ENCODE assay signal across 21 cellular contexts in the genomic region with DNA sequence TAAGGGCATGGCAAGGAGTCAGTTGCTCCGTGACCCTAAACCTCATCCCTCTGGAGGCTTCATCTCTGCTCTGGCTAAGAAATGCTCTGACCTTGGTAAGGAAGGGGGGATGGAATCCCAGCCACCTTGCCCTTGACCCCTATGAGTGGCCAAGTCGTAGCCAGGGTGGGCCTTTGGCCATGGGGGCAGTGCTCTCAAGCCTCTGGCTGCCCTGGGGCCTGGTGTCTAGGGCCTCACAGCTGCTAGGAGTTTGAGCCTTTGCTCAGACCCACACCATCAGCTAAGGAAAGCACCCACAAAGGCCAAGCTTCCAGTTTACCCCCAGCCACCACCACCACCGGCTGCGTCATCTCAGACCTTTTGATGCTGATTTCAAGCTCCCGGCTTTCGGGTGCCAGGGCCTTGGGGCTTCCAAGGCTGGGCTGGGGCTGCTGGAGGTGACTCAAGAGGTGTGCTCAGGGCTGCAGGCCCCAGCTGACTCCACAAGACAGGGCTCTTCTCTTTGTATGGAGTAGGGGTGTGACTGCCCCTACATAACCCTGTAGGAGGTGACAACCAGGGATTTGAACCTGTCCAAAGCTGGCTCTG. TPM values are rescaled to one million over a fixed set of nuclear protein-coding genes. Genes with fewer than 3 reads are reported as not detected.
DNase-seq lines count a peak whose midpoint lies in the region; ATAC-seq and TF ChIP-seq lines count a peak whose summit lies in the region.
"Had no signal": no experiment of that assay in that cellular context is flagged by ENCODE, and none has a peak within 500 bp of the region (broad histone marks: within the 10 kb centered on the region; RNA-seq: fewer than 3 reads in every experiment).

No MANE protein-coding gene starts in this region.

- peak overlapping the region; percentile 100 for H3K27ac ChIP-seq in cardiac muscle cell
- H3K27ac ChIP-seq in right cardiac atrium (ENCODE audit: low read length): peak overlapping the region; percentile 30
- peak overlapping the region; percentile 78 to 90 for H3K27ac ChIP-seq in thoracic aorta
- H3K27ac ChIP-seq: epithelial cell of prostate, neural progenitor cell, vagina had no signal

- H3K27me3 ChIP-seq in cardiac muscle cell: no peaks in the 10 kb centered on the region
- H3K27me3 ChIP-seq in right cardiac atrium (ENCODE audit: control insufficient read depth, insufficient read depth): no peaks in the 10 kb centered on the region
- H3K27me3 ChIP-seq in thoracic aorta (replicated peaks; ENCODE audit: insufficient read depth): no peaks in the 10 kb centered on the region
- H3K27me3 ChIP-seq: neural progenitor cell, vagina had no signal

- H3K27ac Mint-ChIP-seq in activated B cell treated with CpG ODN at 0.5 μM for 24 hours (no peak overlapping the region), osteocyte (ENCODE audit: unreplicated experiment) (no peak overlapping the region)
- H3K27ac Mint-ChIP-seq: neural progenitor cell had no signal

- H3K4me1 ChIP-seq in cardiac muscle cell (ENCODE audit: low read depth): peaks cover 51% of the 10 kb centered on the region
- peaks cover 5% of the 10 kb centered on the region for H3K4me1 ChIP-seq in right cardiac atrium (ENCODE audit: control insufficient read depth, insufficient read depth, low read length)
- peaks cover 35 to 94% of the 10 kb centered on the region in 2 donors for H3K4me1 ChIP-seq in thoracic aorta (ENCODE audit: control insufficient read depth in 1 of 2, low read depth in 2 of 2)

- peaks cover 65% of the 10 kb centered on the region for H3K4me1 Mint-ChIP-seq in activated B cell treated with CpG ODN at 0.5 μM for 24 hours
- peaks cover 2% of the 10 kb centered on the region for H3K4me1 Mint-ChIP-seq in osteocyte (ENCODE audit: unreplicated experiment)

- H3K4me3 ChIP-seq in cardiac muscle cell (no peak overlapping the region), right cardiac atrium (ENCODE audit: low read length) (no peak overlapping the region), thoracic aorta (peak overlapping the region; percentile 71)
- H3K4me3 ChIP-seq: neural progenitor cell, vagina had no signal

- peaks cover 23% of the 10 kb centered on the region for H3K27me3 Mint-ChIP-seq in activated B cell treated with CpG ODN at 0.5 μM for 24 hours
- peaks cover 37% of the 10 kb centered on the region for H3K27me3 Mint-ChIP-seq in osteocyte (ENCODE audit: unreplicated experiment)

- no peaks in the 10 kb centered on the region for H3K36me3 Mint-ChIP-seq in activated B cell treated with CpG ODN at 0.5 μM for 24 hours (ENCODE audit: low read depth)
- H3K36me3 Mint-ChIP-seq in osteocyte (ENCODE audit: unreplicated experiment): no peaks in the 10 kb centered on the region
- H3K36me3 Mint-ChIP-seq: neural progenitor cell had no signal

- POLR2A ChIA-PET in activated B cell treated with CpG ODN at 0.5 μM for 24 hours (lab: Charles Lee): interaction anchor here (3.7 to 6.6 kb wide), 2 partner anchors 10 to 15 kb away, joined by 17 to 133 read pairs; no protein-coding TSS in a partner anchor

- H3K9me3 Mint-ChIP-seq in activated B cell treated with CpG ODN at 0.5 μM for 24 hours (no peaks in the 10 kb centered on the region), osteocyte (ENCODE audit: unreplicated experiment) (no peaks in the 10 kb centered on the region)
- H3K9me3 Mint-ChIP-seq: neural progenitor cell had no signal

- TF ChIP-seq CTCF in cardiac muscle cell (IDR thresholded peaks at IDR 0.05; ENCODE audit: low read depth, low read length) (no peak), activated B cell treated with CpG ODN at 0.5 μM for 24 hours (IDR thresholded peaks at IDR 0.05) (no peak), thoracic aorta (IDR thresholded peaks at IDR 0.05) (no peak), osteocyte (IDR thresholded peaks at IDR 0.05) (no peak)

- CTCF ChIA-PET in activated B cell treated with CpG ODN at 0.5 μM for 24 hours (lab: Charles Lee): interaction anchor here (3.1 to 13.3 kb wide), 2 partner anchors 28 to 34 kb away, joined by 32 to 498 read pairs; no protein-coding TSS in a partner anchor

- DNase-seq in cardiac muscle cell (ENCODE audit: low read depth in 1 of 2, low spot score in 1 of 2) (no peak), Right ventricle myocardium inferior (ENCODE audit: missing footprints) (no peak), activated B cell treated with CpG ODN at 0.5 μM for 24 hours (no peak), right cardiac atrium (no peak), thoracic aorta (ENCODE audit: low spot score) (no peak), NCI-H2196 (lab: John Stamatoyannopoulos, UW; ENCODE audit: unreplicated experiment) (no peak), osteocyte (ENCODE audit: extremely low spot score, unreplicated experiment) (no peak)
- DNase-seq: Calu3; cortex of kidney; glutamatergic neuron; HCEC 1CT; mesenchymal stem cell; NCI-H1694 treated with DMSO at 0.1 percent for 48 hours; NCI-H446 treated with DMSO at 0.1 percent for 48 hours; stimulated activated naive B cell treated with anti-CD40 and anti-IgM and Interleukin-4, amounts not matched to agents 10 μg/mL and 1 μg/mL and 100 μg/mL, for 72 hours had no signal

- intact Hi-C loops in Right ventricle myocardium inferior (cut with DNase I): no loop called here
- intact Hi-C loops in activated B cell treated with CpG ODN at 0.5 μM for 24 hours (cut with micrococcal nuclease): loop anchor here (10.0 kb wide), 1 partner anchor 768 kb away; a partner anchor contains a TSS
- intact Hi-C loops in right cardiac atrium (cut with DNase I): no loop called here

- WGBS in right cardiac atrium: 77% methylated on average over 6 of the region's 6 CpGs

- H3K4me3 Mint-ChIP-seq in activated B cell treated with CpG ODN at 0.5 μM for 24 hours (peak overlapping the region; percentile 7), osteocyte (ENCODE audit: unreplicated experiment) (no peak overlapping the region)
- H3K4me3 Mint-ChIP-seq: neural progenitor cell had no signal

- H3K9me3 ChIP-seq in cardiac muscle cell (ENCODE audit: low read depth): no peaks in the 10 kb centered on the region
- no peaks in the 10 kb centered on the region for H3K9me3 ChIP-seq in right cardiac atrium (ENCODE audit: control insufficient read depth, low read length)
- H3K9me3 ChIP-seq in thoracic aorta: no peaks in the 10 kb centered on the region
- H3K9me3 ChIP-seq: vagina had no signal

- ATAC-seq in Right ventricle myocardium inferior (no peak), activated B cell treated with CpG ODN at 0.5 μM for 24 hours (ENCODE audit: low read depth) (no peak), right cardiac atrium (no peak), thoracic aorta (ENCODE audit: insufficient number of reproducible peaks, low FRiP score, low read depth) (no peak), HG03280 (IDR thresholded peaks at IDR 0.05; ENCODE audit: unreplicated experiment) (no peak)
- ATAC-seq: stimulated activated naive B cell treated with anti-CD40 and anti-IgM and Interleukin-4, amounts not matched to agents 10 μg/mL and 1 μg/mL and 100 μg/mL, for 72 hours had no signal

- H3K36me3 ChIP-seq in cardiac muscle cell: no peaks in the 10 kb centered on the region
- H3K36me3 ChIP-seq in thoracic aorta: no peaks in the 10 kb centered on the region
- H3K36me3 ChIP-seq: neural progenitor cell, vagina had no signal

RNA-seq across cellular contexts. Expression of a gene that starts 3.7 kb away (rescaled TPM):
- total RNA-seq in cardiac muscle cell: 208 and 240 TPM in 2 replicates
- polyA plus RNA-seq in cardiac muscle cell: 165 and 191 TPM in 2 replicates
- total RNA-seq in Right ventricle myocardium inferior: 294 TPM
- 2.7 and 3.1 TPM in 2 replicates for total RNA-seq in activated B cell treated with CpG ODN at 0.5 μM for 24 hours
- total RNA-seq in right cardiac atrium: 100 to 1,000 TPM; 115 to 141 (median 126) TPM
- polyA plus RNA-seq in right cardiac atrium: 112 TPM
- total RNA-seq in thoracic aorta: 10 to 100 TPM; 47.2 to 48.3 TPM
- 0.34 and 0.38 TPM in 2 replicates for total RNA-seq in osteocyte
- total RNA-seq: MCF 10A had no signal

RNA-seq across cellular contexts. Expression of a gene that starts 24.4 kb away (rescaled TPM):
- not detected in 2 replicates for total RNA-seq in cardiac muscle cell
- 0.21 TPM in 1 of 2 replicates, not detected in the other for polyA plus RNA-seq in cardiac muscle cell
- total RNA-seq in Right ventricle myocardium inferior: 0.84 TPM
- not detected in 2 replicates for total RNA-seq in activated B cell treated with CpG ODN at 0.5 μM for 24 hours
- total RNA-seq in right cardiac atrium: under 1 TPM in 2 of 4 donors, not detected in 2; 0.44 to 0.45 TPM
- polyA plus RNA-seq in right cardiac atrium: not detected
- total RNA-seq in thoracic aorta: not detected
- total RNA-seq in osteocyte: not detected in 2 replicates
- total RNA-seq: Calu3, MCF 10A, SK-MEL-5, vagina had no signal

RNA-seq across cellular contexts. Expression of a gene that starts 45.6 kb away (rescaled TPM):
- total RNA-seq in cardiac muscle cell (not detected in 2 replicates), Right ventricle myocardium inferior (not detected), activated B cell treated with CpG ODN at 0.5 μM for 24 hours (not detected in 2 replicates), right cardiac atrium (not detected), thoracic aorta (not detected), osteocyte (not detected in 2 replicates)
- polyA plus RNA-seq in cardiac muscle cell (0.16 TPM in 1 of 2 replicates, not detected in the other), right cardiac atrium (not detected)
- total RNA-seq: Calu3, MCF 10A, SK-MEL-5, vagina had no signal

RNA-seq across cellular contexts. Expression of a gene that starts 53.4 kb away (rescaled TPM):
- total RNA-seq in cardiac muscle cell (2.4 and 4.1 TPM in 2 replicates), Right ventricle myocardium inferior (0.35 TPM), activated B cell treated with CpG ODN at 0.5 μM for 24 hours (0.12 TPM in 1 of 2 replicates, not detected in the other), right cardiac atrium (under 1 TPM; 0.11 to 0.65 (median 0.39) TPM), thoracic aorta (under 1 TPM; 0.14 to 0.71 TPM), osteocyte (1.3 TPM in 2 replicates)
- polyA plus RNA-seq in cardiac muscle cell (4.3 and 4.4 TPM in 2 replicates), right cardiac atrium (0.18 TPM)

Comparison
In these comparisons a context has a peak if more than half of its experiments do, and no peak if none do; other contexts are left out.
1. H3K27ac ChIP-seq: peak in every context shown above with its lines; median percentile 100 in cardiac muscle cell; 84 in thoracic aorta; 30 in right cardiac atrium.
2. RNA of a gene that starts 3.7 kb away (total RNA-seq): 294 TPM in Right ventricle myocardium inferior (single experiment), 208 to 240 TPM in cardiac muscle cell, 115 to 141 TPM in right cardiac atrium and 47.2 to 48.3 TPM in thoracic aorta; 2.7 to 3.1 TPM in activated B cell treated with CpG ODN at 0.5 μM for 24 hours and 0.34 to 0.38 TPM in osteocyte; every median in the first group is over 10 times any median in the second.